8 cellular contexts compared by ENCODE assay signal in genomic region chr6:36873612-36874011, GRCh38. TPM values are rescaled to one million over a fixed set of nuclear protein-coding genes. Genes with fewer than 3 reads are reported as not detected.
DNase-seq lines count a peak whose midpoint lies in the region; ATAC-seq and TF ChIP-seq lines count a peak whose summit lies in the region.

No MANE protein-coding gene starts in this region.

- H3K4me1 ChIP-seq in left ventricle myocardium inferior (peaks cover 64% of the 10 kb centered on the region), SK-N-SH (ENCODE audit: control insufficient read depth in 1 of 2, insufficient read depth in 2 of 2, low read depth in 1 of 2, low read length in 1 of 2) (peaks cover 0 to 10% of the 10 kb centered on the region in 2 experiments; a peak in 2 of 4 replicates)

- peak overlapping the region; percentile 90 for H3K4me3 Mint-ChIP-seq in stimulated activated effector memory CD8-positive, alpha-beta T cell treated with anti-CD3 and anti-CD28 coated beads, Interleukin-12 subunit alpha, Interleukin-12 subunit beta, amount 100 ng/mL, for 72 hours

- WGBS in SK-N-SH (ENCODE audit: low lambda C conversion rate) = 17% methylated on average over 2 of the region's 2 CpGs

- H3K36me3 ChIP-seq in left ventricle myocardium inferior (peaks cover 20% of the 10 kb centered on the region), SK-N-SH (replicated peaks in 1 of 2; ENCODE audit: control insufficient read depth in 1 of 2, insufficient read depth in 2 of 2, low read length in 1 of 2) (peaks cover 19 to 22% of the 10 kb centered on the region in 2 experiments)

- no peak for TF ChIP-seq EP300 in SK-N-SH (IDR thresholded peaks at IDR 0.05; ENCODE audit: borderline replicate concordance in 1 of 2, low read depth in 1 of 2, low read length in 1 of 2)

- no peak for ATAC-seq in stimulated activated effector memory CD8-positive, alpha-beta T cell treated with anti-CD3 and anti-CD28 coated beads, Interleukin-12 subunit alpha, Interleukin-12 subunit beta, amount 100 ng/mL, for 72 hours
- ATAC-seq in HG03565 (IDR thresholded peaks at IDR 0.05; ENCODE audit: unreplicated experiment) (no peak), GM18861 (IDR thresholded peaks at IDR 0.05; ENCODE audit: unreplicated experiment) (no peak)

- H3K27ac ChIP-seq in left ventricle myocardium inferior (replicated peaks) (peak overlapping the region; percentile 95), SK-N-SH (ENCODE audit: low read depth in 2 of 2, low read length in 1 of 2) (peak overlapping the region; percentile 95 to 100; a peak in 3 of 4 replicates)

- H3K9me3 Mint-ChIP-seq in stimulated activated effector memory CD8-positive, alpha-beta T cell treated with anti-CD3 and anti-CD28 coated beads, Interleukin-12 subunit alpha, Interleukin-12 subunit beta, amount 100 ng/mL, for 72 hours = no peaks in the 10 kb centered on the region

- H4K20me1 ChIP-seq in SK-N-SH (ENCODE audit: insufficient read depth) = no peaks in the 10 kb centered on the region

- DNase-seq in left ventricle myocardium inferior (no peak), cardiac septum (ENCODE audit: low spot score) (no peak), SK-N-SH (peak; percentile 54), fibroblast of villous mesenchyme (ENCODE audit: low read depth) (no peak), 8988T (no peak)
- DNase-seq in stimulated activated effector memory CD8-positive, alpha-beta T cell treated with anti-CD3 and anti-CD28 coated beads, Interleukin-12 subunit alpha, Interleukin-12 subunit beta, amount 100 ng/mL, for 72 hours (ENCODE audit: low spot score in 2 of 2) = no peak

- H3K4me3 ChIP-seq in left ventricle myocardium inferior (peak overlapping the region; percentile 88), SK-N-SH (ENCODE audit: low read depth in 2 of 2, low read length in 1 of 2) (peak overlapping the region; percentile 76 to 87), fibroblast of villous mesenchyme (ENCODE audit: low read depth, low read length) (peak overlapping the region; percentile 99)

- peak overlapping the region; percentile 99 for H3K27ac Mint-ChIP-seq in stimulated activated effector memory CD8-positive, alpha-beta T cell treated with anti-CD3 and anti-CD28 coated beads, Interleukin-12 subunit alpha, Interleukin-12 subunit beta, amount 100 ng/mL, for 72 hours

- peak overlapping the region; percentile 98 for H2AFZ ChIP-seq in SK-N-SH (ENCODE audit: low read depth)

- H3K4me2 ChIP-seq in SK-N-SH = peak overlapping the region; percentile 73

- H3K36me3 Mint-ChIP-seq in stimulated activated effector memory CD8-positive, alpha-beta T cell treated with anti-CD3 and anti-CD28 coated beads, Interleukin-12 subunit alpha, Interleukin-12 subunit beta, amount 100 ng/mL, for 72 hours = peaks cover 53% of the 10 kb centered on the region

- no peaks in the 10 kb centered on the region for H3K9me2 ChIP-seq in SK-N-SH

- POLR2A ChIA-PET in SK-N-SH (lab: Yijun Ruan, JAX) = interaction anchor here (1.0 to 2.8 kb wide), 4 partner anchors 9 to 144 kb away, joined by 3 to 26 read pairs (median 9); partner anchors contain the start of gene C6orf89

- CTCF ChIA-PET in SK-N-SH (lab: Yijun Ruan, JAX) = interaction anchor here (0.6 to 5.8 kb wide), 14 partner anchors 9 to 1343 kb away, joined by 3 to 72 read pairs (median 8); partner anchors contain the start of gene C6orf89

- peaks cover 46% of the 10 kb centered on the region for H3K79me2 ChIP-seq in SK-N-SH (ENCODE audit: insufficient read depth)

- TF ChIP-seq CTCF in left ventricle myocardium inferior (IDR thresholded peaks at IDR 0.05; ENCODE audit: borderline replicate concordance) (no peak), SK-N-SH (IDR thresholded peaks at IDR 0.05) (peak; percentile 22; the same call in 1 of the 2 replicates), fibroblast of villous mesenchyme (IDR thresholded peaks at IDR 0.05; ENCODE audit: insufficient read depth, low read depth, low read length) (peak; percentile 16)

- H3K27me3 ChIP-seq in left ventricle myocardium inferior (ENCODE audit: low read depth) (no peaks in the 10 kb centered on the region), SK-N-SH (ENCODE audit: insufficient read depth) (no peaks in the 10 kb centered on the region)

- H3K9ac ChIP-seq in SK-N-SH = peak overlapping the region; percentile 89

- peaks cover 3% of the 10 kb centered on the region for H3F3A ChIP-seq in SK-N-SH (replicated peaks; ENCODE audit: insufficient read depth)

- no peaks in the 10 kb centered on the region for H3K9me3 ChIP-seq in left ventricle myocardium inferior (replicated peaks)
- no peaks in the 10 kb centered on the region for H3K9me3 ChIP-seq in SK-N-SH

- TF ChIP-seq RAD21 in SK-N-SH (IDR thresholded peaks at IDR 0.05; ENCODE audit: low read length) = peak; percentile 40

- peaks cover 42% of the 10 kb centered on the region for H3K4me1 Mint-ChIP-seq in stimulated activated effector memory CD8-positive, alpha-beta T cell treated with anti-CD3 and anti-CD28 coated beads, Interleukin-12 subunit alpha, Interleukin-12 subunit beta, amount 100 ng/mL, for 72 hours

- intact Hi-C loops in left ventricle myocardium inferior (cut with micrococcal nuclease) (no loop called here), cardiac septum (cut with DNase I) (no loop called here)

TF ChIP-seq in SK-N-SH, 30 proteins besides CTCF, POLR2A, EP300 and RAD21 (continues in another document):
- TF ChIP-seq IRF3 (IDR thresholded peaks at IDR 0.05; ENCODE audit: low read depth, low read length) = no peak
- TF ChIP-seq RXRA (IDR thresholded peaks at IDR 0.05; ENCODE audit: borderline replicate concordance, low read depth) = no peak
- TF ChIP-seq TAF1 (IDR thresholded peaks at IDR 0.05; ENCODE audit: borderline replicate concordance, low read depth, low read length) = no peak
- no peak for TF ChIP-seq RFX5 (IDR thresholded peaks at IDR 0.05; ENCODE audit: low read length)
- no peak for TF ChIP-seq POLR2AphosphoS5 (IDR thresholded peaks at IDR 0.05; ENCODE audit: low read depth, low read length)
- no peak for TF ChIP-seq PBX3 (IDR thresholded peaks at IDR 0.05)
- no peak for TF ChIP-seq NFIC (IDR thresholded peaks at IDR 0.05; ENCODE audit: borderline replicate concordance)
- TF ChIP-seq SMC3 (IDR thresholded peaks at IDR 0.05; ENCODE audit: low read depth, low read length) = no peak
- TF ChIP-seq JUND (IDR thresholded peaks at IDR 0.05) = no peak
- no peak for TF ChIP-seq ZBTB33 (IDR thresholded peaks at IDR 0.05; ENCODE audit: borderline replicate concordance, low read depth)

RNA-seq across cellular contexts. Expression of gene PPIL1, which starts 1.0 kb away (rescaled TPM):
- total RNA-seq in left ventricle myocardium inferior (69.1 TPM), cardiac septum (24.9 TPM), fibroblast of villous mesenchyme (25.4 and 55.3 TPM in 2 replicates)
- 36.6 and 48.4 TPM in 2 replicates for polyA plus RNA-seq in SK-N-SH (2012; rRNA removed)
- polyA plus RNA-seq in SK-N-SH (2012; cell fraction: cytosol; rRNA removed) = 49.9 and 53.0 TPM in 2 replicates
- 6.9 and 13.6 TPM in 2 replicates for polyA plus RNA-seq in SK-N-SH (2012; cell fraction: nucleus; rRNA removed)

RNA-seq across cellular contexts. Expression of gene C6orf89, which starts 12.1 kb away (rescaled TPM):
- total RNA-seq in left ventricle myocardium inferior (76.4 TPM), cardiac septum (49.2 TPM), fibroblast of villous mesenchyme (48.3 and 63.9 TPM in 2 replicates)
- 20.4 and 29.8 TPM in 2 replicates for polyA plus RNA-seq in SK-N-SH (2012; rRNA removed)
- polyA plus RNA-seq in SK-N-SH (2012; cell fraction: cytosol; rRNA removed) = 21.5 and 24.8 TPM in 2 replicates
- 17.0 and 23.2 TPM in 2 replicates for polyA plus RNA-seq in SK-N-SH (2012; cell fraction: nucleus; rRNA removed)

RNA-seq across cellular contexts. Expression of gene CPNE5, which starts 34.4 kb away (rescaled TPM):
- total RNA-seq in left ventricle myocardium inferior = 26.5 TPM
- 6.7 TPM for total RNA-seq in cardiac septum
- 0.30 and 0.47 TPM in 2 replicates for polyA plus RNA-seq in SK-N-SH (2012; rRNA removed)
- 0.21 and 0.25 TPM in 2 replicates for polyA plus RNA-seq in SK-N-SH (2012; cell fraction: cytosol; rRNA removed)
- 0.47 and 0.54 TPM in 2 replicates for polyA plus RNA-seq in SK-N-SH (2012; cell fraction: nucleus; rRNA removed)
- total RNA-seq in fibroblast of villous mesenchyme = under 0.01 and 0.32 TPM in 2 replicates
